19 cellular contexts compared by ENCODE assay signal in genomic region chr3:53729130-53729529, GRCh38.
"Had no signal": no experiment of that assay in that cellular context is flagged by ENCODE, and none has a peak within 500 bp of the region (broad histone marks: within the 10 kb centered on the region; RNA-seq: fewer than 3 reads in every experiment).

No MANE protein-coding gene starts in this region.

- H3K9me3 Mint-ChIP-seq: activated CD4-positive, alpha-beta T cell treated with anti-CD3 and anti-CD28 coated beads, Interleukin-2, amount 10 ng/mL, durations not matched to agents 7 days and 5 days; activated T-cell treated with anti-CD3 and anti-CD28 coated beads, Interleukin-2, amount 50 U/mL, for 24 hours had no signal

- H3K27ac Mint-ChIP-seq: activated CD4-positive, alpha-beta T cell treated with anti-CD3 and anti-CD28 coated beads, Interleukin-2, amount 10 ng/mL, durations not matched to agents 7 days and 5 days; activated CD8-positive, alpha-beta T cell treated with anti-CD3 and anti-CD28 coated beads, Interleukin-2, amount 10 ng/mL, durations not matched to agents 7 days and 5 days; activated T-cell treated with anti-CD3 and anti-CD28 coated beads, Interleukin-2, amount 50 U/mL, for 24 hours had no signal

- H3K4me1 Mint-ChIP-seq: activated CD4-positive, alpha-beta T cell treated with anti-CD3 and anti-CD28 coated beads, Interleukin-2, amount 10 ng/mL, durations not matched to agents 7 days and 5 days had no signal

- H3K27ac ChIP-seq: cardiac muscle cell, esophagus muscularis mucosa, prostate gland, stomach had no signal

- DNase-seq: activated CD4-positive, alpha-beta T cell treated with anti-CD3 and anti-CD28 coated beads, Interleukin-2, amount 10 ng/mL, durations not matched to agents 7 days and 5 days; activated CD8-positive, alpha-beta T cell treated with anti-CD3 and anti-CD28 coated beads, Interleukin-2, amount 10 ng/mL, durations not matched to agents 7 days and 5 days; activated naive CD4-positive, alpha-beta T cell treated with anti-CD3 and anti-CD28 coated beads, Interleukin-2, amount 50 U/mL, for 16 hours; activated T-cell treated with anti-CD3 and anti-CD28 coated beads, Interleukin-2, amount 50 U/mL, for 24 hours; dermis blood vessel endothelial cell; effector memory CD4-positive, alpha-beta T cell; foreskin melanocyte; midbrain; stimulated activated CD4-positive, alpha-beta T cell treated with anti-CD3 and anti-CD28 coated beads, Interleukin-4, amount 100 ng/mL, for 1 hour; stomach; T1000 had no signal

- H3K4me3 ChIP-seq: cardiac muscle cell, esophagus muscularis mucosa, prostate gland, smooth muscle cell, stomach had no signal

- ATAC-seq: activated CD8-positive, alpha-beta T cell treated with anti-CD3 and anti-CD28 coated beads, Interleukin-2, amount 10 ng/mL, durations not matched to agents 7 days and 5 days; sciatic nerve had no signal

- H3K27me3 ChIP-seq: cardiac muscle cell, esophagus muscularis mucosa had no signal

- H3K4me3 Mint-ChIP-seq: activated CD4-positive, alpha-beta T cell treated with anti-CD3 and anti-CD28 coated beads, Interleukin-2, amount 10 ng/mL, durations not matched to agents 7 days and 5 days; activated CD8-positive, alpha-beta T cell treated with anti-CD3 and anti-CD28 coated beads, Interleukin-2, amount 10 ng/mL, durations not matched to agents 7 days and 5 days; activated T-cell treated with anti-CD3 and anti-CD28 coated beads, Interleukin-2, amount 50 U/mL, for 24 hours had no signal

- H3K36me3 ChIP-seq: esophagus muscularis mucosa, prostate gland, stomach had no signal

- H3K4me2 ChIP-seq: smooth muscle cell had no signal

- FAIRE-seq: astrocyte, endothelial cell of umbilical vein, keratinocyte had no signal

- H3K4me1 ChIP-seq: prostate gland had no signal
